Comparison of ENCODE assay signal across 19 cellular contexts in the genomic region with DNA sequence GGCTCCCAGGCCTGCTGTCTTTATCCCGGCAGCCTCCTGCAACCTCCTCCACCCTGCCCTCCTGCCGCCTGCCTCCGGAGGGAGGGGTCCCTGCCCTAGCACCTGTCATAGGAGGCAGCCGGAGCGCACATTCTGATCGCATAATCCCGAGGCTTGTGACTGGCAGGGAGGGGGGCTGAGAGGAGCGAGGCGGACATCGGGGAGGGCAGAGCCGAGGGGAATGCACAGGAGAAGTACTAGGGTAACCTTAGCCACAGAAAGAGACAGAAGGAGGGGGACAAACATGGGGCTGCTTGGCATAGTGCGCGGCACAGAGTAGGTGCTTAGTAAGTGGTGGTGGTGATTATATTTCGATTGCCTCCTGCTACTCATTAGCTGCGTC. TPM values are rescaled to one million over a fixed set of nuclear protein-coding genes. Genes with fewer than 3 reads are reported as not detected.
DNase-seq lines count a peak whose midpoint lies in the region; ATAC-seq and TF ChIP-seq lines count a peak whose summit lies in the region.
"Had no signal": no experiment of that assay in that cellular context is flagged by ENCODE, and none has a peak within 500 bp of the region (broad histone marks: within the 10 kb centered on the region; RNA-seq: fewer than 3 reads in every experiment).

No MANE protein-coding gene starts in this region.

- TF ChIP-seq EP300 in neural cell (conservative IDR thresholded peaks at IDR 0.05; ENCODE audit: poor library complexity, severe bottlenecking) = no peak

- H3K79me2 ChIP-seq in ACC112 (ENCODE audit: control insufficient read depth, insufficient read depth, low read length, unreplicated experiment) (no peaks in the 10 kb centered on the region), hepatocyte (no peaks in the 10 kb centered on the region), neural cell (replicated peaks; ENCODE audit: insufficient read depth, low read length) (no peaks in the 10 kb centered on the region)

- TF ChIP-seq CTCF in hepatocyte (IDR thresholded peaks at IDR 0.05; ENCODE audit: poor library complexity) = no peak
- no peak for TF ChIP-seq CTCF in neural cell (IDR thresholded peaks at IDR 0.05; ENCODE audit: poor library complexity, severe bottlenecking)

- peaks cover 95% of the 10 kb centered on the region for H3K27me3 ChIP-seq in ACC112 (ENCODE audit: insufficient read depth, low read length)
- peaks cover 100% of the 10 kb centered on the region for H3K27me3 ChIP-seq in H7 (ENCODE audit: control insufficient read depth, insufficient read depth, low read length)
- H3K27me3 ChIP-seq in hepatocyte = peaks cover 98% of the 10 kb centered on the region
- peaks cover 100% of the 10 kb centered on the region for H3K27me3 ChIP-seq in neural cell (ENCODE audit: insufficient read depth, low read depth, low read length)

- H2AFZ ChIP-seq in ACC112 (ENCODE audit: low read length, unreplicated experiment) (no peak overlapping the region), hepatocyte (no peak overlapping the region), neural cell (ENCODE audit: low read depth, low read length) (no peak overlapping the region)

- H3K4me2 ChIP-seq in hepatocyte = peak overlapping the region; percentile 64
- no peak overlapping the region for H3K4me2 ChIP-seq in neural cell (ENCODE audit: low read length)

- H3F3A ChIP-seq in neural cell (ENCODE audit: insufficient read depth, low read length, poor library complexity, severe bottlenecking) = no peaks in the 10 kb centered on the region

- peaks cover 16% of the 10 kb centered on the region for H3K4me1 ChIP-seq in ACC112 (ENCODE audit: control insufficient read depth, insufficient read depth, low read length, unreplicated experiment)
- peaks cover 23% of the 10 kb centered on the region for H3K4me1 ChIP-seq in hepatocyte (ENCODE audit: insufficient read depth)

- no peak for ATAC-seq in GM19035 (IDR thresholded peaks at IDR 0.05; ENCODE audit: unreplicated experiment)
- ATAC-seq: natural killer cell, Right ventricle myocardium inferior had no signal

- H3K27ac ChIP-seq in ACC112 (ENCODE audit: low read depth, low read length) (no peak overlapping the region), hepatocyte (no peak overlapping the region), neural cell (ENCODE audit: low read length) (no peak overlapping the region)
- H3K27ac ChIP-seq: esophagus squamous epithelium had no signal

- 29% methylated on average over 10 of the region's 15 CpGs for WGBS in hepatocyte (ENCODE audit: low lambda C conversion rate, missing lambda C conversion rate)

- no peaks in the 10 kb centered on the region for H3K36me3 ChIP-seq in ACC112 (ENCODE audit: insufficient read depth, low read length)
- H3K36me3 ChIP-seq in H7 (replicated peaks; ENCODE audit: control insufficient read depth, insufficient read depth, low read length) = no peaks in the 10 kb centered on the region
- no peaks in the 10 kb centered on the region for H3K36me3 ChIP-seq in hepatocyte (replicated peaks; ENCODE audit: insufficient read depth, low read depth)
- H3K36me3 ChIP-seq in neural cell (ENCODE audit: insufficient read depth, low read length) = no peaks in the 10 kb centered on the region
- H3K36me3 ChIP-seq: esophagus squamous epithelium had no signal

- H3K4me3 ChIP-seq in ACC112 (ENCODE audit: low read depth, low read length) (peak overlapping the region; percentile 57), H7 (ENCODE audit: insufficient read depth, low read depth, low read length) (peak overlapping the region; percentile 31; the same call in 1 of the 2 replicates), hepatocyte (no peak overlapping the region), neural cell (ENCODE audit: low read length) (peak overlapping the region; percentile 43)
- H3K4me3 ChIP-seq: esophagus squamous epithelium had no signal

- H3K9me3 ChIP-seq in hepatocyte (ENCODE audit: low read depth) (no peaks in the 10 kb centered on the region), neural cell (ENCODE audit: low read length) (no peaks in the 10 kb centered on the region)
- H3K9me3 ChIP-seq: esophagus squamous epithelium had no signal

- H3K9ac ChIP-seq in neural cell (ENCODE audit: low read length) = no peak overlapping the region

- peak; percentile 79 for DNase-seq in H7
- DNase-seq in hepatocyte (ENCODE audit: low spot score) = no peak
- DNase-seq in HK-2 (ENCODE audit: unreplicated experiment) = no peak
- DNase-seq in stimulated activated CD4-positive, alpha-beta T cell treated with anti-CD3 and anti-CD28 coated beads, Interleukin-2, amount 100 ng/mL, for 24 hours = no peak
- DNase-seq: activated naive CD4-positive, alpha-beta T cell treated with anti-CD3 and anti-CD28 coated beads, Interleukin-2, amount 10 ng/mL, durations not matched to agents 7 days and 5 days; activated T-cell treated with anti-CD3 and anti-CD28 coated beads for 4 hours; aorta; CD8-positive, alpha-beta memory T cell; effector CD8-positive, alpha-beta T cell; esophagus squamous epithelium; islet precursor cell; natural killer cell; NCI-H2029; NCI-H510A had no signal

- H4K20me1 ChIP-seq in hepatocyte (ENCODE audit: insufficient read depth, poor library complexity, severe bottlenecking) (no peaks in the 10 kb centered on the region), neural cell (ENCODE audit: insufficient read depth) (no peaks in the 10 kb centered on the region)

- no peaks in the 10 kb centered on the region for H3K9me2 ChIP-seq in hepatocyte (replicated peaks; ENCODE audit: insufficient read depth)
- no peaks in the 10 kb centered on the region for H3K9me2 ChIP-seq in neural cell (ENCODE audit: insufficient read depth, low read length)

- no peak for TF ChIP-seq RAD21 in neural cell (conservative IDR thresholded peaks at IDR 0.05)

TF ChIP-seq in neural cell, 6 proteins besides CTCF, POLR2A, EP300 and RAD21:
- TF ChIP-seq SMC3 (conservative IDR thresholded peaks at IDR 0.05; ENCODE audit: poor library complexity) = no peak
- peak; percentile 10 for TF ChIP-seq POLR2AphosphoS5 (IDR thresholded peaks at IDR 0.05)
- TF ChIP-seq, protein P1, sequence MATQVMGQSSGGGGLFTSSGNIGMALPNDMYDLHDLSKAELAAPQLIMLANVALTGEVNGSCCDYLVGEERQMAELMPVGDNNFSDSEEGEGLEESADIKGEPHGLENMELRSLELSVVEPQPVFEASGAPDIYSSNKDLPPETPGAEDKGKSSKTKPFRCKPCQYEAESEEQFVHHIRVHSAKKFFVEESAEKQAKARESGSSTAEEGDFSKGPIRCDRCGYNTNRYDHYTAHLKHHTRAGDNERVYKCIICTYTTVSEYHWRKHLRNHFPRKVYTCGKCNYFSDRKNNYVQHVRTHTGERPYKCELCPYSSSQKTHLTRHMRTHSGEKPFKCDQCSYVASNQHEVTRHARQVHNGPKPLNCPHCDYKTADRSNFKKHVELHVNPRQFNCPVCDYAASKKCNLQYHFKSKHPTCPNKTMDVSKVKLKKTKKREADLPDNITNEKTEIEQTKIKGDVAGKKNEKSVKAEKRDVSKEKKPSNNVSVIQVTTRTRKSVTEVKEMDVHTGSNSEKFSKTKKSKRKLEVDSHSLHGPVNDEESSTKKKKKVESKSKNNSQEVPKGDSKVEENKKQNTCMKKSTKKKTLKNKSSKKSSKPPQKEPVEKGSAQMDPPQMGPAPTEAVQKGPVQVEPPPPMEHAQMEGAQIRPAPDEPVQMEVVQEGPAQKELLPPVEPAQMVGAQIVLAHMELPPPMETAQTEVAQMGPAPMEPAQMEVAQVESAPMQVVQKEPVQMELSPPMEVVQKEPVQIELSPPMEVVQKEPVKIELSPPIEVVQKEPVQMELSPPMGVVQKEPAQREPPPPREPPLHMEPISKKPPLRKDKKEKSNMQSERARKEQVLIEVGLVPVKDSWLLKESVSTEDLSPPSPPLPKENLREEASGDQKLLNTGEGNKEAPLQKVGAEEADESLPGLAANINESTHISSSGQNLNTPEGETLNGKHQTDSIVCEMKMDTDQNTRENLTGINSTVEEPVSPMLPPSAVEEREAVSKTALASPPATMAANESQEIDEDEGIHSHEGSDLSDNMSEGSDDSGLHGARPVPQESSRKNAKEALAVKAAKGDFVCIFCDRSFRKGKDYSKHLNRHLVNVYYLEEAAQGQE (IDR thresholded peaks at IDR 0.05; ENCODE audit: borderline replicate concordance) = no peak
- no peak for TF ChIP-seq TAF1 (IDR thresholded peaks at IDR 0.05; ENCODE audit: low read depth)

RNA-seq across cellular contexts. Expression of a gene that starts 9.2 kb away (rescaled TPM):
- total RNA-seq in H7 (2014; rRNA removed; shearing (Covaris generic)) = not detected in 2 replicates
- total RNA-seq in hepatocyte = 2.9 and 3.8 TPM in 2 replicates
- polyA plus RNA-seq in hepatocyte (1.3 and 1.9 TPM in 2 replicates), neural cell (not detected in 2 replicates)
- 0.12 TPM in 1 of 2 replicates, not detected in the other for polyA minus RNA-seq in neural cell
- total RNA-seq: CD8-positive, alpha-beta memory T cell; esophagus squamous epithelium; lung microvascular endothelial cell; natural killer cell had no signal
- polyA plus RNA-seq: CD8-positive, alpha-beta memory T cell had no signal
